In genomic region chr1:200224315-200224714, GRCh38 we compare ENCODE assay signal across 32 cellular contexts.
DNase-seq lines count a peak whose midpoint lies in the region; ATAC-seq, FAIRE-seq and TF ChIP-seq lines count a peak whose summit lies in the region.
"Had no signal": no experiment of that assay in that cellular context is flagged by ENCODE, and none has a peak within 500 bp of the region (broad histone marks: within the 10 kb centered on the region; RNA-seq: fewer than 3 reads in every experiment).

No MANE protein-coding gene starts in this region.

- no peaks in the 10 kb centered on the region for H3K27me3 Mint-ChIP-seq in activated CD4-positive, alpha-beta T cell treated with anti-CD3 and anti-CD28 coated beads, Interleukin-2, amount 10 ng/mL, durations not matched to agents 7 days and 5 days
- H3K27me3 Mint-ChIP-seq: T-helper 17 cell had no signal

- no peak overlapping the region for H3K23ac ChIP-seq in mesenchymal stem cell (ENCODE audit: low read length in 2 of 2)

- TF ChIP-seq CTCF in bronchial epithelial cell (IDR thresholded peaks at IDR 0.05; ENCODE audit: insufficient read depth, low read length, severe bottlenecking) = no peak

- no peaks in the 10 kb centered on the region for H3K9me3 ChIP-seq in MG63
- H3K9me3 ChIP-seq in mesenchymal stem cell (ENCODE audit: control insufficient read depth, low read length) = no peaks in the 10 kb centered on the region
- H3K9me3 ChIP-seq: prostate gland, SJSA1, suprapubic skin had no signal

- POLR2A ChIA-PET in activated CD4-positive, alpha-beta T cell treated with anti-CD3 and anti-CD28 coated beads, Interleukin-2, amount 10 ng/mL, durations not matched to agents 7 days and 5 days (lab: Charles Lee) = no interaction called here

- H2BK5ac ChIP-seq in mesenchymal stem cell (ENCODE audit: low read depth, low read length, poor library complexity, severe bottlenecking) = no peak overlapping the region

- peak; percentile 48 for DNase-seq in AG20443 (ENCODE audit: low spot score)
- peak; percentile 94 for DNase-seq in MG63
- DNase-seq in bronchial epithelial cell (ENCODE audit: low read depth) = peak; percentile 44
- peak; percentile 76 for DNase-seq in mesenchymal stem cell
- DNase-seq in activated CD4-positive, alpha-beta T cell treated with anti-CD3 and anti-CD28 coated beads, Interleukin-2, amount 10 ng/mL, durations not matched to agents 7 days and 5 days = no peak
- no peak for DNase-seq in DMS79 (lab: John Stamatoyannopoulos, UW)
- no peak for DNase-seq in middle frontal gyrus (ENCODE audit: extremely low spot score, low spot score)
- DNase-seq: ACHN; activated CD4-positive, alpha-beta memory T cell treated with anti-CD3 and anti-CD28 coated beads for 36 hours; activated effector memory CD4-positive, alpha-beta T cell treated with Interleukin-2 at 50 U/mL for 16 hours; activated naive CD8-positive, alpha-beta T cell treated with anti-CD3 and anti-CD28 coated beads, Interleukin-2, amount 10 ng/mL, durations not matched to agents 7 days and 5 days; CD4-positive, CD25-positive, alpha-beta regulatory T cell; NCI-H1417 treated with DMSO at 0.1 percent for 48 hours; NCI-H2107; NCI-H510A; stimulated activated CD4-positive, alpha-beta T cell treated with anti-CD3 and anti-CD28 coated beads, Interleukin-2, amount 100 ng/mL, for 24 hours; T-helper 17 cell had no signal

- no peak overlapping the region for H2BK120ac ChIP-seq in mesenchymal stem cell (ENCODE audit: low read depth, low read length)

- no peak overlapping the region for H3K4ac ChIP-seq in mesenchymal stem cell (ENCODE audit: low read depth in 1 of 2, low read length in 2 of 2)

- H3K36me3 ChIP-seq in MG63 (no peaks in the 10 kb centered on the region), bronchial epithelial cell (ENCODE audit: control insufficient read depth, insufficient read depth, low read length) (no peaks in the 10 kb centered on the region), mesenchymal stem cell (ENCODE audit: control insufficient read depth in 1 of 2, insufficient read depth in 2 of 2, low read depth in 1 of 2, low read length in 2 of 2) (no peaks in the 10 kb centered on the region)
- H3K36me3 ChIP-seq: neural progenitor cell, prostate gland, SJSA1, suprapubic skin had no signal

- no peak overlapping the region for H2BK15ac ChIP-seq in mesenchymal stem cell (ENCODE audit: low read depth, poor library complexity, severe bottlenecking)

- FAIRE-seq in bronchial epithelial cell (lab: Jason Lieb, UNC) = no peak
- FAIRE-seq: endometrium, frontal cortex, GM12878, HepG2, RCC 7860 had no signal

- CTCF ChIA-PET in activated CD4-positive, alpha-beta T cell treated with anti-CD3 and anti-CD28 coated beads, Interleukin-2, amount 10 ng/mL, durations not matched to agents 7 days and 5 days (lab: Charles Lee) = no interaction called here

- H3K14ac ChIP-seq in mesenchymal stem cell (ENCODE audit: low read length in 2 of 2) = no peak overlapping the region

- H3K9me3 Mint-ChIP-seq in activated CD4-positive, alpha-beta T cell treated with anti-CD3 and anti-CD28 coated beads, Interleukin-2, amount 10 ng/mL, durations not matched to agents 7 days and 5 days = no peaks in the 10 kb centered on the region
- H3K9me3 Mint-ChIP-seq: activated CD4-positive, alpha-beta memory T cell treated with anti-CD3 and anti-CD28 coated beads for 36 hours; dendritic cell treated with granulocyte-macrophage colony-stimulating factor and Interleukin-4, amounts not matched to agents 40 ng/mL and 50 ng/mL, for 4 days; neural progenitor cell had no signal

- H3K79me1 ChIP-seq in mesenchymal stem cell (replicated peaks; ENCODE audit: low read length, poor library complexity, severe bottlenecking) = no peaks in the 10 kb centered on the region

- H4K91ac ChIP-seq in mesenchymal stem cell (ENCODE audit: low read length) = no peak overlapping the region

- H3K4me2 ChIP-seq in mesenchymal stem cell (ENCODE audit: low read length, poor library complexity, severe bottlenecking) = no peak overlapping the region
- H3K4me2 ChIP-seq: hepatocyte, neural progenitor cell had no signal

- H3K4me3 ChIP-seq in MG63 = no peak overlapping the region
- no peak overlapping the region for H3K4me3 ChIP-seq in bronchial epithelial cell (ENCODE audit: low read depth, low read length)
- no peak overlapping the region for H3K4me3 ChIP-seq in mesenchymal stem cell (ENCODE audit: insufficient read depth in 1 of 2, low read depth in 1 of 2, low read length in 2 of 2)
- H3K4me3 ChIP-seq: GM12878, hepatocyte, neural progenitor cell, prostate gland, SJSA1, suprapubic skin had no signal

- no peak overlapping the region for H3K9ac ChIP-seq in mesenchymal stem cell (ENCODE audit: low read length)
- H3K9ac ChIP-seq: neural progenitor cell had no signal

- no peak overlapping the region for H3K27ac ChIP-seq in mesenchymal stem cell (ENCODE audit: low read length, poor library complexity, severe bottlenecking)
- H3K27ac ChIP-seq: hepatocyte, HL-60, neural progenitor cell, prostate gland, SJSA1, suprapubic skin, VCaP had no signal

- H3K27me3 ChIP-seq in MG63 (no peaks in the 10 kb centered on the region), bronchial epithelial cell (ENCODE audit: control insufficient read depth, insufficient read depth, low read length) (no peaks in the 10 kb centered on the region), mesenchymal stem cell (ENCODE audit: control insufficient read depth in 1 of 2, insufficient read depth in 1 of 2, low read length in 2 of 2) (no peaks in the 10 kb centered on the region)
- H3K27me3 ChIP-seq: hepatocyte, neural progenitor cell, SJSA1 had no signal

- peaks cover 2% of the 10 kb centered on the region for H3K4me1 ChIP-seq in mesenchymal stem cell (ENCODE audit: control insufficient read depth, insufficient read depth, low read depth, low read length)
- H3K4me1 ChIP-seq: prostate gland, SJSA1 had no signal

- 81% methylated on average over 3 of the region's 4 CpGs for WGBS in mesenchymal stem cell

- H3K18ac ChIP-seq in mesenchymal stem cell (ENCODE audit: low read depth in 1 of 2, low read length in 2 of 2) = no peak overlapping the region

- no peak overlapping the region for H4K8ac ChIP-seq in mesenchymal stem cell (ENCODE audit: low read length)

- H3K4me3 Mint-ChIP-seq in activated CD4-positive, alpha-beta T cell treated with anti-CD3 and anti-CD28 coated beads, Interleukin-2, amount 10 ng/mL, durations not matched to agents 7 days and 5 days = no peak overlapping the region
- H3K4me3 Mint-ChIP-seq: activated CD4-positive, alpha-beta memory T cell treated with anti-CD3 and anti-CD28 coated beads for 36 hours; activated naive CD8-positive, alpha-beta T cell treated with anti-CD3 and anti-CD28 coated beads, Interleukin-2, amount 10 ng/mL, durations not matched to agents 7 days and 5 days; dendritic cell treated with granulocyte-macrophage colony-stimulating factor and Interleukin-4, amounts not matched to agents 40 ng/mL and 50 ng/mL, for 4 days; neural progenitor cell; stimulated activated effector memory CD8-positive, alpha-beta T cell treated with anti-CD3 and anti-CD28 coated beads, Interleukin-12 subunit alpha, Interleukin-12 subunit beta, amount 100 ng/mL, for 72 hours; T-helper 17 cell had no signal

- H2AFZ ChIP-seq in mesenchymal stem cell (ENCODE audit: low read depth, low read length) = no peak overlapping the region
- H2AFZ ChIP-seq: hepatocyte, neural progenitor cell had no signal

- H3K27ac Mint-ChIP-seq in activated CD4-positive, alpha-beta T cell treated with anti-CD3 and anti-CD28 coated beads, Interleukin-2, amount 10 ng/mL, durations not matched to agents 7 days and 5 days = no peak overlapping the region
- H3K27ac Mint-ChIP-seq: activated CD4-positive, alpha-beta memory T cell treated with anti-CD3 and anti-CD28 coated beads for 36 hours; activated naive CD8-positive, alpha-beta T cell treated with anti-CD3 and anti-CD28 coated beads, Interleukin-2, amount 10 ng/mL, durations not matched to agents 7 days and 5 days; dendritic cell treated with granulocyte-macrophage colony-stimulating factor and Interleukin-4, amounts not matched to agents 40 ng/mL and 50 ng/mL, for 4 days; neural progenitor cell; stimulated activated effector memory CD8-positive, alpha-beta T cell treated with anti-CD3 and anti-CD28 coated beads, Interleukin-12 subunit alpha, Interleukin-12 subunit beta, amount 100 ng/mL, for 72 hours; T-helper 17 cell had no signal

- peaks cover 21% of the 10 kb centered on the region for H3K4me1 Mint-ChIP-seq in activated CD4-positive, alpha-beta T cell treated with anti-CD3 and anti-CD28 coated beads, Interleukin-2, amount 10 ng/mL, durations not matched to agents 7 days and 5 days

- H3K36me3 Mint-ChIP-seq in activated CD4-positive, alpha-beta T cell treated with anti-CD3 and anti-CD28 coated beads, Interleukin-2, amount 10 ng/mL, durations not matched to agents 7 days and 5 days (ENCODE audit: low read depth) = no peaks in the 10 kb centered on the region
- H3K36me3 Mint-ChIP-seq: activated CD4-positive, alpha-beta memory T cell treated with anti-CD3 and anti-CD28 coated beads for 36 hours; activated naive CD8-positive, alpha-beta T cell treated with anti-CD3 and anti-CD28 coated beads, Interleukin-2, amount 10 ng/mL, durations not matched to agents 7 days and 5 days; neural progenitor cell; stimulated activated effector memory CD8-positive, alpha-beta T cell treated with anti-CD3 and anti-CD28 coated beads, Interleukin-12 subunit alpha, Interleukin-12 subunit beta, amount 100 ng/mL, for 72 hours had no signal

- peak overlapping the region in 1 of 2 experiments; percentile 9 for H2BK12ac ChIP-seq in mesenchymal stem cell (ENCODE audit: low read length in 2 of 2)

- no peak overlapping the region for H2AK5ac ChIP-seq in mesenchymal stem cell (ENCODE audit: low read length, severe bottlenecking)

- no peak for ATAC-seq in HG03565 (IDR thresholded peaks at IDR 0.05; ENCODE audit: unreplicated experiment)
- ATAC-seq: GM12878; HepG2; stimulated activated effector memory CD8-positive, alpha-beta T cell treated with anti-CD3 and anti-CD28 coated beads, Interleukin-12 subunit alpha, Interleukin-12 subunit beta, amount 100 ng/mL, for 72 hours; T-helper 17 cell had no signal

Comparison
In these comparisons a context has a peak if more than half of its experiments do, and no peak if none do; other contexts are left out.
1. DNase-seq: peak in AG20443 (single experiment), MG63 (single experiment), bronchial epithelial cell (single experiment) and mesenchymal stem cell (single experiment); none in activated CD4-positive, alpha-beta T cell treated with anti-CD3 and anti-CD28 coated beads, Interleukin-2, amount 10 ng/mL, durations not matched to agents 7 days and 5 days (single experiment), DMS79 (single experiment) and middle frontal gyrus (single experiment).